In the genomic region with DNA sequence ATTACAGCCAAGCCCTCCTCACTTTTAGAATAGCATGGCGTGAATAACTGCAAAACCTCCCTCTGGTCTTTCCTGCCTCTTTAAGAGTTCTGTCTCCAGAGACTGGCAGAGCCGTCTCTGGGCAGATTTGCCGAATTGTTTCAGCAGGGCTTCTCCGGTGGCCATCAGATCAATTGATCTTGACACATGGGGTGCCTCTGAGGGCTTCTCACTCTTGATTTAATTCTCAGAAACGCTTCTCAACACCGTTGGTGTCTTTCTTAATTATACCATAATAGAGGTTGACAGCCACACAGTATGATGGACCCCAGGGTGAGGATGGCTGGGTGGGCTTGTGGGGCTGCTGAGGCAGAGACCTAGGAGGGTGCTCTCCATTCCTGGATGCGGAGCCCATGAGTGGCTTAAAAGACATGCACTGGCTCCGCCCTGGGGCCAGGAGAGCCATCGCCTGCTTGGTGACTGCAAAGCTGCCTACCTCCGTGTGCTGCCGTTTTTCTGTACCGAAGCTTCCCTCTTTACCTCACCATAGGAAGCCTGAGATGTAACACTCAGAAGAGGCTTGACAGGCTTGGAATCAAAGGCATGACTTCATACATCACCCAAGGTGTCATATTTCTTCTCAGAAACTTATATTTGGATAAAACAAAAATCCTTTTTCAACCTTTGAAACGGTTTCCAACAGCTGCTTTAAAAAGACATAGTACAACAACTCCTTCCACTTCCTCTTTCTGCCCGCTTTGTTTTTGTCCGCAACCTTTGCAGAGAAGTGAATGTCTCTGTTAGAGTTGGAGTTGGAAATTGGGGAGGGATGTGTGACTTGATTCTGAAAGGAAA, we compare ENCODE assay signal across 7 cellular contexts.
A peak's percentile ranks its signal among the peaks of the same experiment; 100 is the strongest.
DNase-seq lines count a peak whose midpoint lies in the region; ATAC-seq and TF ChIP-seq lines count a peak whose summit lies in the region.

No MANE protein-coding gene starts in this region.

- peaks cover 7% of the 10 kb centered on the region; the same call in 1 of the 2 replicates for H3K36me3 ChIP-seq in OCI-LY1 (ENCODE audit: insufficient read depth, low read length)
- H3K36me3 ChIP-seq in neural progenitor cell, result no peaks in the 10 kb centered on the region

- H3K9me3 ChIP-seq in OCI-LY1 (ENCODE audit: low read length) (no peaks in the 10 kb centered on the region), neural progenitor cell (ENCODE audit: low read depth) (no peaks in the 10 kb centered on the region)

- H3K9ac ChIP-seq in OCI-LY1 (ENCODE audit: low read length) (peak overlapping the region; percentile 71), neural progenitor cell (no peak overlapping the region)

- H3K4me3 Mint-ChIP-seq in neural progenitor cell (no peak overlapping the region), MCF 10A (ENCODE audit: unreplicated experiment) (no peak overlapping the region)
- no peak overlapping the region for H3K4me3 Mint-ChIP-seq in T-helper 2 cell treated with Interferon-gamma antibody and Interleukin-4, amounts not matched to agents 5 μg/mL and 100 μg/mL, for 36 hours

- no peaks in the 10 kb centered on the region for H3F3A ChIP-seq in OCI-LY1 (ENCODE audit: insufficient read depth, low read length)
- peaks cover 20% of the 10 kb centered on the region for H3F3A ChIP-seq in neural progenitor cell (ENCODE audit: low read depth)

- H3K9me3 Mint-ChIP-seq in neural progenitor cell, result no peaks in the 10 kb centered on the region
- H3K9me3 Mint-ChIP-seq in T-helper 2 cell treated with Interferon-gamma antibody and Interleukin-4, amounts not matched to agents 5 μg/mL and 100 μg/mL, for 36 hours, result no peaks in the 10 kb centered on the region
- no peaks in the 10 kb centered on the region for H3K9me3 Mint-ChIP-seq in MCF 10A (ENCODE audit: unreplicated experiment)

- DNase-seq in neural progenitor cell (ENCODE audit: low spot score), result no peak
- DNase-seq in T-helper 2 cell treated with Interferon-gamma antibody and Interleukin-4, amounts not matched to agents 5 μg/mL and 100 μg/mL, for 36 hours (ENCODE audit: low spot score), result no peak
- DNase-seq in Right ventricle myocardium inferior (ENCODE audit: missing footprints), result no peak
- no peak for DNase-seq in MCF 10A (ENCODE audit: unreplicated experiment)

- H2AFZ ChIP-seq in OCI-LY1 (ENCODE audit: low read length), result no peak overlapping the region
- H2AFZ ChIP-seq in neural progenitor cell (replicated peaks), result no peak overlapping the region

- no TSS peak for BruUV-seq in MCF 10A (replicated peaks; lab: Mats Ljungman, UMichigan)

- peak; percentile 16; the same call in 1 of the 2 replicates for TF ChIP-seq CTCF in OCI-LY1 (IDR thresholded peaks at IDR 0.05; ENCODE audit: low read length)
- no peak for TF ChIP-seq CTCF in neural progenitor cell (IDR thresholded peaks at IDR 0.05)
- no peak for TF ChIP-seq CTCF in MCF 10A (IDR thresholded peaks at IDR 0.05; ENCODE audit: unreplicated experiment)

- no peaks in the 10 kb centered on the region for H4K20me1 ChIP-seq in OCI-LY1 (ENCODE audit: insufficient read depth, low read length)
- peaks cover 100% of the 10 kb centered on the region for H4K20me1 ChIP-seq in neural progenitor cell (ENCODE audit: low read depth)

- peak; percentile 48 for ATAC-seq in GM19025 (IDR thresholded peaks at IDR 0.05; ENCODE audit: low read depth, unreplicated experiment)
- peak; percentile 76 for ATAC-seq in HG02885 (IDR thresholded peaks at IDR 0.05; ENCODE audit: poor library complexity, unreplicated experiment)
- ATAC-seq in Right ventricle myocardium inferior, result no peak

- intact Hi-C loops in Right ventricle myocardium inferior (cut with DNase I) (no loop called here), MCF 10A (cut with micrococcal nuclease) (no loop called here)

- CTCF ChIA-PET in MCF 10A (lab: Yijun Ruan, JAX), result interaction anchor here (0.6 kb wide), 1 partner anchor 74 kb away, joined by 3 read pairs; no protein-coding TSS in a partner anchor

- H3K79me2 ChIP-seq in OCI-LY1 (ENCODE audit: insufficient read depth, low read length), result peaks cover 27% of the 10 kb centered on the region; the same call in 1 of the 2 replicates
- peaks cover 77% of the 10 kb centered on the region for H3K79me2 ChIP-seq in neural progenitor cell (ENCODE audit: low read depth)

- POLR2A ChIA-PET in MCF 10A (lab: Yijun Ruan, JAX), result no interaction called here

- peaks cover 84% of the 10 kb centered on the region for H3K4me1 Mint-ChIP-seq in neural progenitor cell
- H3K4me1 Mint-ChIP-seq in T-helper 2 cell treated with Interferon-gamma antibody and Interleukin-4, amounts not matched to agents 5 μg/mL and 100 μg/mL, for 36 hours (ENCODE audit: low read depth), result peaks cover 13% of the 10 kb centered on the region
- peaks cover 24% of the 10 kb centered on the region for H3K4me1 Mint-ChIP-seq in MCF 10A (ENCODE audit: insufficient read depth, unreplicated experiment)

- H3K9me2 ChIP-seq in OCI-LY1 (ENCODE audit: low read depth, low read length), result no peaks in the 10 kb centered on the region

- H3K27me3 ChIP-seq in OCI-LY1 (ENCODE audit: insufficient read depth, low read length) (no peaks in the 10 kb centered on the region), neural progenitor cell (no peaks in the 10 kb centered on the region)

- peaks cover 15% of the 10 kb centered on the region for H3K27me3 Mint-ChIP-seq in neural progenitor cell (ENCODE audit: insufficient read depth, low read depth)
- H3K27me3 Mint-ChIP-seq in T-helper 2 cell treated with Interferon-gamma antibody and Interleukin-4, amounts not matched to agents 5 μg/mL and 100 μg/mL, for 36 hours (ENCODE audit: low read depth), result no peaks in the 10 kb centered on the region
- H3K27me3 Mint-ChIP-seq in MCF 10A (ENCODE audit: insufficient read depth, unreplicated experiment), result no peaks in the 10 kb centered on the region

- peaks cover 95% of the 10 kb centered on the region for H3K4me1 ChIP-seq in OCI-LY1 (ENCODE audit: insufficient read depth, low read length, severe bottlenecking)
- peaks cover 63% of the 10 kb centered on the region for H3K4me1 ChIP-seq in neural progenitor cell

- peak overlapping the region; percentile 99 for H3K27ac ChIP-seq in OCI-LY1 (ENCODE audit: low read depth, low read length, poor library complexity, severe bottlenecking)
- H3K27ac ChIP-seq in neural progenitor cell, result no peak overlapping the region

- peaks cover 3% of the 10 kb centered on the region for H3K36me3 Mint-ChIP-seq in neural progenitor cell
- H3K36me3 Mint-ChIP-seq in T-helper 2 cell treated with Interferon-gamma antibody and Interleukin-4, amounts not matched to agents 5 μg/mL and 100 μg/mL, for 36 hours (ENCODE audit: low read depth), result no peaks in the 10 kb centered on the region
- H3K36me3 Mint-ChIP-seq in MCF 10A (ENCODE audit: insufficient read depth, unreplicated experiment), result no peaks in the 10 kb centered on the region

- H3K27ac Mint-ChIP-seq in neural progenitor cell (no peak overlapping the region), MCF 10A (ENCODE audit: low read depth, unreplicated experiment) (no peak overlapping the region)
- H3K27ac Mint-ChIP-seq in T-helper 2 cell treated with Interferon-gamma antibody and Interleukin-4, amounts not matched to agents 5 μg/mL and 100 μg/mL, for 36 hours, result no peak overlapping the region

- H3K4me2 ChIP-seq in OCI-LY1 (ENCODE audit: low read length), result peak overlapping the region; percentile 78
- H3K4me2 ChIP-seq in neural progenitor cell, result peak overlapping the region; percentile 21

- H3K4me3 ChIP-seq in OCI-LY1 (ENCODE audit: low read depth, low read length, poor library complexity, severe bottlenecking) (peak overlapping the region; percentile 48), neural progenitor cell (no peak overlapping the region)
